25 cellular contexts compared by ENCODE assay signal in genomic region chr1:78075621-78076020, GRCh38. TPM values are rescaled to one million over a fixed set of nuclear protein-coding genes. Genes with fewer than 3 reads are reported as not detected.
DNase-seq lines count a peak whose midpoint lies in the region; ATAC-seq, FAIRE-seq and TF ChIP-seq lines count a peak whose summit lies in the region.
"Had no signal": no experiment of that assay in that cellular context is flagged by ENCODE, and none has a peak within 500 bp of the region (broad histone marks: within the 10 kb centered on the region; RNA-seq: fewer than 3 reads in every experiment).

No MANE protein-coding gene starts in this region.

- ATAC-seq in right cardiac atrium (peak; percentile 24 to 70), GM21529 (IDR thresholded peaks at IDR 0.05; ENCODE audit: unreplicated experiment) (no peak)
- ATAC-seq: GM12878; stimulated activated naive CD8-positive, alpha-beta T cell treated with anti-CD3 and anti-CD28 coated beads, Interleukin-15, Interleukin-2, amounts not matched to agents 100 U/mL and 50 U/mL, for 24 hours had no signal

- H3K36me3 ChIP-seq in bronchial epithelial cell (ENCODE audit: control insufficient read depth, insufficient read depth, low read length): no peaks in the 10 kb centered on the region
- H3K36me3 ChIP-seq: ovary, thoracic aorta had no signal

- TF ChIP-seq CTCF in bronchial epithelial cell (IDR thresholded peaks at IDR 0.05; ENCODE audit: insufficient read depth, low read length, severe bottlenecking): no peak

- H3K27me3 ChIP-seq in bronchial epithelial cell (ENCODE audit: control insufficient read depth, insufficient read depth, low read length): no peaks in the 10 kb centered on the region
- H3K27me3 ChIP-seq in right cardiac atrium (ENCODE audit: control insufficient read depth, insufficient read depth): no peaks in the 10 kb centered on the region
- H3K27me3 ChIP-seq: ovary had no signal

- H3K9me3 ChIP-seq in right cardiac atrium (ENCODE audit: control insufficient read depth, low read length): no peaks in the 10 kb centered on the region
- H3K9me3 ChIP-seq: ovary, thoracic aorta had no signal

- peaks cover 3% of the 10 kb centered on the region for H3K4me1 ChIP-seq in right cardiac atrium (ENCODE audit: control insufficient read depth, insufficient read depth, low read length)

- FAIRE-seq in H54 (lab: Jason Lieb, UNC) (peak; percentile 83), bronchial epithelial cell (lab: Jason Lieb, UNC) (no peak)
- FAIRE-seq: GM12878, small intestine, TTC549 had no signal

- 62% methylated on average over 3 of the region's 3 CpGs for WGBS in right cardiac atrium

- TF ChIP-seq POLR2A in H54 (IDR thresholded peaks at IDR 0.05; ENCODE audit: low read depth, low read length): no peak

- no peak overlapping the region for H3K27ac ChIP-seq in right cardiac atrium (ENCODE audit: low read length)
- H3K27ac ChIP-seq: 22Rv1, ovary, SK-N-MC, thoracic aorta had no signal

- intact Hi-C loops in right cardiac atrium (cut with DNase I): no loop called here

- DNase-seq in DMS 273 (lab: John Stamatoyannopoulos, UW; ENCODE audit: unreplicated experiment): peak; percentile 4
- DNase-seq in DMS 273 treated with DMSO at 0.1 percent for 48 hours (lab: John Stamatoyannopoulos, UW): no peak
- no peak for DNase-seq in H54 (ENCODE audit: insufficient read length, low spot score)
- peak; percentile 51 for DNase-seq in bronchial epithelial cell (ENCODE audit: low read depth)
- no peak for DNase-seq in right cardiac atrium
- DNase-seq in DMS53 (lab: John Stamatoyannopoulos, UW): no peak
- DNase-seq in NCI-H187 (lab: John Stamatoyannopoulos, UW): no peak
- DNase-seq: activated CD4-positive, alpha-beta memory T cell treated with anti-CD3 and anti-CD28 coated beads for 36 hours; activated naive CD4-positive, alpha-beta T cell; Calu3; Kasumi-1; mesendoderm; MV-4-11; NCI-H1694; NCI-H446 treated with DMSO at 0.1 percent for 48 hours; NCI-H774; ovary; small intestine; stimulated activated naive CD8-positive, alpha-beta T cell treated with anti-CD3 and anti-CD28 coated beads, Interleukin-15, Interleukin-2, amounts not matched to agents 100 U/mL and 50 U/mL, for 24 hours had no signal

- no peak overlapping the region for H3K4me3 ChIP-seq in bronchial epithelial cell (ENCODE audit: low read depth, low read length)
- H3K4me3 ChIP-seq in right cardiac atrium (ENCODE audit: low read length): no peak overlapping the region
- H3K4me3 ChIP-seq: GM12878, ovary, SK-N-MC, thoracic aorta had no signal

RNA-seq across cellular contexts. Expression of gene GIPC2, which starts 29.9 kb away (rescaled TPM):
- total RNA-seq in bronchial epithelial cell (0.38 and 1.1 TPM in 2 replicates), right cardiac atrium (1 to 10 TPM; 1.3 to 1.8 (median 1.7) TPM)
- polyA plus RNA-seq in right cardiac atrium: 1.5 TPM

Comparison
In these comparisons a context has a peak if more than half of its experiments do, and no peak if none do; other contexts are left out.
1. DNase-seq: peak in DMS 273 (single experiment) and bronchial epithelial cell (single experiment); none in DMS 273 treated with DMSO at 0.1 percent for 48 hours (single experiment), H54 (single experiment), right cardiac atrium (0 of 3), DMS53 (single experiment) and NCI-H187 (0 of 2).